Comparison of ENCODE assay signal across 12 cellular contexts in the genomic region with DNA sequence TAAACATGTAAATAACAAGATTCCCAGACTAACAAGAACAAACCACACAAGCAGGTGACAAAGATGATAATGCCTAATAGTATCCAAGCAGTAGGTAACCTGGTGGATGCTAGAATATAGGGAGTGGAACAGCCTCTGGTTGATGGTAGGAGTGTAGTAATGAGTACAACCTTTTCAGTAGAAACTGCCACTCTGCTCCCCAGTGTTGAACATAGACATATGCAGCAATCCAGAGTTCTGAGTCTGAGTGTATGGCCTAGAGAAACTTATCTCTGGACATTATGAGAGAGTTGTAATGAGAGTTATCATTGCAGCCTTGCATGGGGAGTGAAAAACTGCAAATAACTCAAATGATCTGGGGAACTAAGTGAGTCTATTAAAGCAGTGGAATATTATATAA.
DNase-seq lines count a peak whose midpoint lies in the region; ATAC-seq and TF ChIP-seq lines count a peak whose summit lies in the region.
"Had no signal": no experiment of that assay in that cellular context is flagged by ENCODE, and none has a peak within 500 bp of the region (broad histone marks: within the 10 kb centered on the region; RNA-seq: fewer than 3 reads in every experiment).

No MANE protein-coding gene starts in this region.

- H3K9me3 ChIP-seq in BLaER1: no peaks in the 10 kb centered on the region
- H3K9me3 ChIP-seq in endodermal cell (ENCODE audit: control insufficient read depth, low read length): no peaks in the 10 kb centered on the region
- H3K9me3 ChIP-seq: pancreas, stomach had no signal

- ATAC-seq in GM23338 (no peak), naive B cell (ENCODE audit: low read depth in 2 of 2) (no peak)
- no peak for ATAC-seq in activated CD8-positive, alpha-beta T cell treated with anti-CD3 and anti-CD28 coated beads, Interleukin-2, amount 10 ng/mL, durations not matched to agents 7 days and 5 days

- no peaks in the 10 kb centered on the region for H3K27me3 ChIP-seq in BLaER1
- no peaks in the 10 kb centered on the region for H3K27me3 ChIP-seq in GM23338 (ENCODE audit: insufficient read depth)
- no peaks in the 10 kb centered on the region for H3K27me3 ChIP-seq in endodermal cell (ENCODE audit: control insufficient read depth, insufficient read depth, low read length, poor library complexity, severe bottlenecking)
- H3K27me3 ChIP-seq: pancreas, stomach had no signal

- H3K9me2 ChIP-seq in GM23338 (ENCODE audit: insufficient read depth): no peaks in the 10 kb centered on the region

- H3K9me3 Mint-ChIP-seq in GM23338 (no peaks in the 10 kb centered on the region), naive B cell (no peaks in the 10 kb centered on the region), endodermal cell (no peaks in the 10 kb centered on the region)
- no peaks in the 10 kb centered on the region for H3K9me3 Mint-ChIP-seq in activated CD8-positive, alpha-beta T cell treated with anti-CD3 and anti-CD28 coated beads, Interleukin-2, amount 10 ng/mL, durations not matched to agents 7 days and 5 days (ENCODE audit: insufficient read depth)

- H3K27ac Mint-ChIP-seq in GM23338 (no peak overlapping the region), naive B cell (peak overlapping the region; percentile 93 to 96 (median 96)), endodermal cell (no peak overlapping the region)
- peak overlapping the region; percentile 90 for H3K27ac Mint-ChIP-seq in activated CD8-positive, alpha-beta T cell treated with anti-CD3 and anti-CD28 coated beads, Interleukin-2, amount 10 ng/mL, durations not matched to agents 7 days and 5 days

- peaks cover 49% of the 10 kb centered on the region for H3K36me3 Mint-ChIP-seq in GM23338 (ENCODE audit: low read depth)
- H3K36me3 Mint-ChIP-seq in activated CD8-positive, alpha-beta T cell treated with anti-CD3 and anti-CD28 coated beads, Interleukin-2, amount 10 ng/mL, durations not matched to agents 7 days and 5 days (ENCODE audit: low read depth): peaks cover 63% of the 10 kb centered on the region
- H3K36me3 Mint-ChIP-seq in naive B cell: peaks cover 10 to 26% of the 10 kb centered on the region in 2 donors
- peaks cover 62% of the 10 kb centered on the region for H3K36me3 Mint-ChIP-seq in endodermal cell (ENCODE audit: low read depth)

- H3K27ac ChIP-seq in BLaER1 (no peak overlapping the region), GM23338 (ENCODE audit: low read depth) (peak overlapping the region; percentile 72; the same call in 1 of the 2 replicates), endodermal cell (ENCODE audit: low read depth, low read length) (no peak overlapping the region)
- H3K27ac ChIP-seq: C4-2B had no signal

- H3K4me2 ChIP-seq in BLaER1 (peak overlapping the region; percentile 79), GM23338 (no peak overlapping the region; the same call in 1 of the 2 replicates)

- H3K4me3 ChIP-seq in BLaER1: peak overlapping the region; percentile 50; the same call in 1 of the 2 replicates
- H3K4me3 ChIP-seq in GM23338: no peak overlapping the region
- H3K4me3 ChIP-seq in endodermal cell (ENCODE audit: low read length): no peak overlapping the region
- H3K4me3 ChIP-seq: pancreas had no signal

- no peak overlapping the region for H2AFZ ChIP-seq in GM23338

- H3K36me3 ChIP-seq in BLaER1: peaks cover 78% of the 10 kb centered on the region
- H3K36me3 ChIP-seq in GM23338 (ENCODE audit: insufficient read depth): peaks cover 28% of the 10 kb centered on the region
- H3K36me3 ChIP-seq in endodermal cell (ENCODE audit: control insufficient read depth, insufficient read depth, low read length): peaks cover 79% of the 10 kb centered on the region

- POLR2A ChIA-PET in activated CD8-positive, alpha-beta T cell treated with anti-CD3 and anti-CD28 coated beads, Interleukin-2, amount 10 ng/mL, durations not matched to agents 7 days and 5 days (lab: Charles Lee): interaction anchor here (1.6 to 2.3 kb wide), 2 partner anchors 15 to 122 kb away, joined by 6 to 7 read pairs; no protein-coding TSS in a partner anchor

- DNase-seq in GM23338 (ENCODE audit: low spot score): no peak
- DNase-seq in activated CD8-positive, alpha-beta T cell treated with anti-CD3 and anti-CD28 coated beads, Interleukin-2, amount 10 ng/mL, durations not matched to agents 7 days and 5 days: no peak
- DNase-seq in naive B cell: no peak
- DNase-seq in endodermal cell: no peak
- DNase-seq in DMS53 treated with DMSO at 0.1 percent for 48 hours (lab: John Stamatoyannopoulos, UW; ENCODE audit: unreplicated experiment): no peak
- no peak for DNase-seq in NCI-H2227 treated with DMSO at 0.1 percent for 48 hours (lab: John Stamatoyannopoulos, UW)
- no peak for DNase-seq in NCI-H526 treated with DMSO at 0.1 percent for 48 hours (lab: John Stamatoyannopoulos, UW)
- DNase-seq: Karpas-422, pancreas, stomach had no signal

- H3K27me3 Mint-ChIP-seq in GM23338 (ENCODE audit: insufficient read depth, low read depth, poor library complexity): no peaks in the 10 kb centered on the region
- H3K27me3 Mint-ChIP-seq in activated CD8-positive, alpha-beta T cell treated with anti-CD3 and anti-CD28 coated beads, Interleukin-2, amount 10 ng/mL, durations not matched to agents 7 days and 5 days (ENCODE audit: low read depth): no peaks in the 10 kb centered on the region
- H3K27me3 Mint-ChIP-seq in naive B cell: no peaks in the 10 kb centered on the region
- no peaks in the 10 kb centered on the region for H3K27me3 Mint-ChIP-seq in endodermal cell (ENCODE audit: insufficient read depth)

- H3K4me3 Mint-ChIP-seq in GM23338: no peak overlapping the region
- peak overlapping the region; percentile 71 for H3K4me3 Mint-ChIP-seq in activated CD8-positive, alpha-beta T cell treated with anti-CD3 and anti-CD28 coated beads, Interleukin-2, amount 10 ng/mL, durations not matched to agents 7 days and 5 days
- peak overlapping the region in 6 of 8 donors; percentile 27 to 88 (median 71) for H3K4me3 Mint-ChIP-seq in naive B cell
- no peak overlapping the region for H3K4me3 Mint-ChIP-seq in endodermal cell

- CTCF ChIA-PET in activated CD8-positive, alpha-beta T cell treated with anti-CD3 and anti-CD28 coated beads, Interleukin-2, amount 10 ng/mL, durations not matched to agents 7 days and 5 days (lab: Charles Lee): interaction anchor here (1.2 to 3.9 kb wide), 6 partner anchors 9 to 186 kb away, joined by 4 to 49 read pairs (median 14); no protein-coding TSS in a partner anchor

- H3F3A ChIP-seq in GM23338 (replicated peaks; ENCODE audit: low read depth): no peaks in the 10 kb centered on the region

- peaks cover 22% of the 10 kb centered on the region for H3K79me2 ChIP-seq in GM23338 (replicated peaks; ENCODE audit: insufficient read depth)

- H3K4me1 ChIP-seq in BLaER1: peaks cover 47% of the 10 kb centered on the region
- H3K4me1 ChIP-seq in GM23338 (ENCODE audit: insufficient read depth): no peaks in the 10 kb centered on the region
- H3K4me1 ChIP-seq in endodermal cell (ENCODE audit: control insufficient read depth, insufficient read depth, low read length): peaks cover 27% of the 10 kb centered on the region

- H4K20me1 ChIP-seq in BLaER1 (peaks cover 36% of the 10 kb centered on the region), GM23338 (replicated peaks; ENCODE audit: insufficient read depth) (peaks cover 27% of the 10 kb centered on the region)

- H3K4me1 Mint-ChIP-seq in GM23338 (peaks cover 13% of the 10 kb centered on the region; the same call in 2 of the 3 replicates), naive B cell (peaks cover 29 to 53% (median 42%) of the 10 kb centered on the region in 3 donors), endodermal cell (peaks cover 43% of the 10 kb centered on the region)
- peaks cover 76% of the 10 kb centered on the region for H3K4me1 Mint-ChIP-seq in activated CD8-positive, alpha-beta T cell treated with anti-CD3 and anti-CD28 coated beads, Interleukin-2, amount 10 ng/mL, durations not matched to agents 7 days and 5 days (ENCODE audit: low read depth)

- H3K9ac ChIP-seq in BLaER1 (no peak overlapping the region), endodermal cell (ENCODE audit: extremely low read depth, low read length, poor library complexity, severe bottlenecking) (no peak overlapping the region)

- TF ChIP-seq CTCF in GM23338 (conservative IDR thresholded peaks at IDR 0.05; ENCODE audit: low read depth in 2 of 2) (no peak), endodermal cell (conservative IDR thresholded peaks at IDR 0.05) (no peak)

TF ChIP-seq in GM23338, 12 proteins besides CTCF, POLR2A, EP300 and RAD21 (continues in another document):
- TF ChIP-seq EZH2 (IDR thresholded peaks at IDR 0.05; ENCODE audit: low read depth, unreplicated experiment) (no peak), ZNF114 (CRISPR knock-in tag; IDR thresholded peaks at IDR 0.05) (no peak), STAT1 (IDR thresholded peaks at IDR 0.05; ENCODE audit: unreplicated experiment) (no peak)

Comparison
In these comparisons a context has a peak if more than half of its experiments do, and no peak if none do; other contexts are left out.
1. H3K27ac Mint-ChIP-seq: peak in activated CD8-positive, alpha-beta T cell treated with anti-CD3 and anti-CD28 coated beads, Interleukin-2, amount 10 ng/mL, durations not matched to agents 7 days and 5 days (single experiment) and naive B cell (6 of 6); none in GM23338 (single experiment) and endodermal cell (single experiment).
2. H3K4me3 Mint-ChIP-seq: peak in activated CD8-positive, alpha-beta T cell treated with anti-CD3 and anti-CD28 coated beads, Interleukin-2, amount 10 ng/mL, durations not matched to agents 7 days and 5 days (single experiment) and naive B cell (6 of 8); none in GM23338 (single experiment) and endodermal cell (single experiment).